ENCODE assay signal across 29 cellular contexts in the genomic region with DNA sequence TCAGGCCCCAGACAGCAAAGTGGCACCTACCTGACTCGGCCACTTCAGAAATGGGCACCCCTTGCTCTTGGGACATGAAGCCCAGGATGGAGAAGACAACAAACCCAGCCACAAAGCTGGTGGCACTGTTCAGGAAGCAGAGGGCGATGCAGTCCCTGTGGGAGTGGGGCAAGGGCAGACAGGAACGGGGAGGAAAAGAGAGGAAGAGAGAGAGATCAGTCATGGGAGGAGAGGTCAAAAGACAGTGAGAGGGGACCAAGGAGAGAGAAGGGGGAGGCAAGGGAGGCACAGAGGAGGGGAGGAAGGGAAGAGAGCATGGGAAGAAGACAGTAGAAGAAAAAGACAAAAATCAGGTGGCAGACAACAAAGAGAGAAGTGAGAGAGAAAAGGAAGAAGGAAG. TPM values are rescaled to one million over a fixed set of nuclear protein-coding genes. Genes with fewer than 3 reads are reported as not detected.
"Had no signal": no experiment of that assay in that cellular context is flagged by ENCODE, and none has a peak within 500 bp of the region (broad histone marks: within the 10 kb centered on the region; RNA-seq: fewer than 3 reads in every experiment).

No MANE protein-coding gene starts in this region.

- H3K4me3 Mint-ChIP-seq: effector memory CD8-positive, alpha-beta T cell; immature natural killer cell; naive thymus-derived CD8-positive, alpha-beta T cell; neural crest cell; stimulated activated effector memory CD8-positive, alpha-beta T cell treated with anti-CD3 and anti-CD28 coated beads, Interleukin-12 subunit alpha, Interleukin-12 subunit beta, amount 100 ng/mL, for 72 hours had no signal

- H3K27ac ChIP-seq: coronary artery, esophagus squamous epithelium, heart right ventricle, lower lobe of right lung, parathyroid adenoma, right lobe of liver, stomach, thoracic aorta, tibial nerve, upper lobe of left lung had no signal

- H3K27ac Mint-ChIP-seq: effector memory CD8-positive, alpha-beta T cell; immature natural killer cell; naive thymus-derived CD8-positive, alpha-beta T cell; progenitor cell of endocrine pancreas; stimulated activated effector memory CD8-positive, alpha-beta T cell treated with anti-CD3 and anti-CD28 coated beads, Interleukin-12 subunit alpha, Interleukin-12 subunit beta, amount 100 ng/mL, for 72 hours had no signal

- ATAC-seq: effector memory CD8-positive, alpha-beta T cell; heart right ventricle; left ventricle myocardium superior; lower lobe of right lung; naive thymus-derived CD8-positive, alpha-beta T cell; right lobe of liver; stimulated activated effector memory CD8-positive, alpha-beta T cell treated with anti-CD3 and anti-CD28 coated beads, Interleukin-12 subunit alpha, Interleukin-12 subunit beta, amount 100 ng/mL, for 72 hours had no signal

- DNase-seq: dermis blood vessel endothelial cell; effector memory CD8-positive, alpha-beta T cell; erythroblast; esophagus squamous epithelium; foreskin melanocyte; glutamatergic neuron; heart right ventricle; hippocampal formation; immature natural killer cell; islet precursor cell; kidney glomerular epithelial cell; left ventricle myocardium superior; lower lobe of right lung; small intestine; stimulated activated CD4-positive, alpha-beta T cell treated with anti-CD3 and anti-CD28 coated beads, Interleukin-2, amount 100 ng/mL, for 24 hours; stimulated activated CD4-positive, alpha-beta T cell treated with anti-CD3 and anti-CD28 coated beads, Interleukin-4, amount 100 ng/mL, for 24 hours; stimulated activated naive CD4-positive, alpha-beta T cell treated with Interleukin-2 at 50 U/mL for 16 hours; stomach; upper lobe of left lung had no signal

- H3K36me3 Mint-ChIP-seq: immature natural killer cell; naive thymus-derived CD8-positive, alpha-beta T cell; stimulated activated effector memory CD8-positive, alpha-beta T cell treated with anti-CD3 and anti-CD28 coated beads, Interleukin-12 subunit alpha, Interleukin-12 subunit beta, amount 100 ng/mL, for 72 hours had no signal

- H3K9me3 Mint-ChIP-seq: effector memory CD8-positive, alpha-beta T cell; neural crest cell had no signal

RNA-seq across cellular contexts. Expression of gene SLC6A12, which starts 16.6 kb away (rescaled TPM):
- total RNA-seq: osteoblast had no signal
